15 cellular contexts compared by ENCODE assay signal in the genomic region with DNA sequence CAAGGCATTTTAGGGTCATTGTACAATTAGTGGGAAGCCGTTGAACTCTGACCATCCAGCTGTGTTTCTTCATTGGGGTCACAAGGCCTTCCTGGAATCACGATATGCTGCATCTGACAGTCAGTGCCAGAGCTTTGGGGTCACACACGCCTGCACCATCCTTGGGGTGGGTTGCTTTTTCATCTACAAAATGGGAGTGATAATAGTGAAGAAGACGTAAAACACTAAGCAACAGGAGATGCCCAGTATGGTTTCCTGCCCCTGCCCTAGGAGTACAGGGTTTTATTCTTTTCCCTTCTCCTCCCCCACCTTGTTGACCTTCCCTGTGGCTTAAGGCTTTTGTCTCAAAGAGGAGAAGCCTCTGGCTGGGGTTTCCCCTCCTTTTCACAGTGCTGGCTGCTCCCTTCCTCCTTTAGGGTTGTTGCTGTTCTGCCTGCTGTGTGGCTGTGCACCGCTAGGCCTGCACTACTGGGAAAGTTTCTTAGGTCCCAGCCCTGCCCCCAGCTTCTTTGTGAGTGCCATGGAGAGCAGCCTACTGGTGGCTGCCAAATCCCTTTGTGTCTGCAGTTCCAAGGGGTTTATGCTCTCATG.
DNase-seq lines count a peak whose midpoint lies in the region; ATAC-seq and TF ChIP-seq lines count a peak whose summit lies in the region.
"Had no signal": no experiment of that assay in that cellular context is flagged by ENCODE, and none has a peak within 500 bp of the region (broad histone marks: within the 10 kb centered on the region; RNA-seq: fewer than 3 reads in every experiment).

No MANE protein-coding gene starts in this region.

- 44 to 53% methylated on average over 3 to 5 of the region's 5 CpGs for WGBS in endodermal cell (ENCODE audit: insufficient coverage in 1 of 2, insufficient read length in 1 of 2), 2 experiments

- POLR2A ChIA-PET in MCF 10A (lab: Yijun Ruan, JAX): interaction anchor here (0.6 to 0.7 kb wide), 2 partner anchors 10 to 448 kb away, joined by 3 to 6 read pairs; no protein-coding TSS in a partner anchor

- H3K4me1 Mint-ChIP-seq in MCF 10A (ENCODE audit: insufficient read depth, unreplicated experiment) (peaks cover 20% of the 10 kb centered on the region), endodermal cell (peaks cover 25% of the 10 kb centered on the region)
- H3K4me1 Mint-ChIP-seq in activated naive CD4-positive, alpha-beta T cell treated with anti-CD3 and anti-CD28 coated beads, Interleukin-2, amount 10 ng/mL, durations not matched to agents 7 days and 5 days: no peaks in the 10 kb centered on the region

- H3K27ac Mint-ChIP-seq in MCF 10A (ENCODE audit: low read depth, unreplicated experiment) (no peak overlapping the region), endodermal cell (no peak overlapping the region)
- H3K27ac Mint-ChIP-seq in activated naive CD4-positive, alpha-beta T cell treated with anti-CD3 and anti-CD28 coated beads, Interleukin-2, amount 10 ng/mL, durations not matched to agents 7 days and 5 days: no peak overlapping the region
- H3K27ac Mint-ChIP-seq: stimulated activated effector memory CD8-positive, alpha-beta T cell treated with anti-CD3 and anti-CD28 coated beads, Interleukin-12 subunit alpha, Interleukin-12 subunit beta, amount 100 ng/mL, for 72 hours had no signal

- no peak overlapping the region for H3K9ac ChIP-seq in HUES6 (ENCODE audit: low read length)
- H3K9ac ChIP-seq in endodermal cell (ENCODE audit: extremely low read depth, low read length, poor library complexity, severe bottlenecking): no peak overlapping the region

- H3K4me3 Mint-ChIP-seq in MCF 10A (ENCODE audit: unreplicated experiment) (no peak overlapping the region), endodermal cell (no peak overlapping the region)
- no peak overlapping the region for H3K4me3 Mint-ChIP-seq in activated naive CD4-positive, alpha-beta T cell treated with anti-CD3 and anti-CD28 coated beads, Interleukin-2, amount 10 ng/mL, durations not matched to agents 7 days and 5 days
- H3K4me3 Mint-ChIP-seq: stimulated activated effector memory CD8-positive, alpha-beta T cell treated with anti-CD3 and anti-CD28 coated beads, Interleukin-12 subunit alpha, Interleukin-12 subunit beta, amount 100 ng/mL, for 72 hours had no signal

- no peak overlapping the region for H3K4me3 ChIP-seq in breast epithelium
- peak overlapping the region; percentile 24; the same call in 1 of the 2 replicates for H3K4me3 ChIP-seq in HUES6 (ENCODE audit: low read depth, low read length)
- H3K4me3 ChIP-seq in endodermal cell (ENCODE audit: low read length): no peak overlapping the region
- no peak overlapping the region for H3K4me3 ChIP-seq in left lung
- H3K4me3 ChIP-seq: lung, ovary, SJCRH30 had no signal

- H3K36me3 ChIP-seq in breast epithelium (no peaks in the 10 kb centered on the region), HUES6 (ENCODE audit: control insufficient read depth, insufficient read depth, low read length) (no peaks in the 10 kb centered on the region), endodermal cell (ENCODE audit: control insufficient read depth, insufficient read depth, low read length) (no peaks in the 10 kb centered on the region), left lung (no peaks in the 10 kb centered on the region)
- H3K36me3 ChIP-seq: ovary, SJCRH30 had no signal

- no peak for TF ChIP-seq CTCF in breast epithelium (IDR thresholded peaks at IDR 0.05)
- TF ChIP-seq CTCF in MCF 10A (IDR thresholded peaks at IDR 0.05; ENCODE audit: unreplicated experiment): no peak
- TF ChIP-seq CTCF in endodermal cell (conservative IDR thresholded peaks at IDR 0.05): peak; percentile 69
- no peak for TF ChIP-seq CTCF in left lung (IDR thresholded peaks at IDR 0.05)

- H3K27me3 Mint-ChIP-seq in MCF 10A (ENCODE audit: insufficient read depth, unreplicated experiment) (no peaks in the 10 kb centered on the region), endodermal cell (ENCODE audit: insufficient read depth) (no peaks in the 10 kb centered on the region)
- peaks cover 3% of the 10 kb centered on the region for H3K27me3 Mint-ChIP-seq in activated naive CD4-positive, alpha-beta T cell treated with anti-CD3 and anti-CD28 coated beads, Interleukin-2, amount 10 ng/mL, durations not matched to agents 7 days and 5 days

- TF ChIP-seq POLR2A in breast epithelium (IDR thresholded peaks at IDR 0.05): no peak

- intact Hi-C loops in breast epithelium (cut with DNase I; ENCODE audit: low total_unique reads): no loop called here
- intact Hi-C loops in MCF 10A (cut with micrococcal nuclease): no loop called here
- intact Hi-C loops in left lung (cut with DNase I): no loop called here

- CTCF ChIA-PET in MCF 10A (lab: Yijun Ruan, JAX): interaction anchor here (0.6 to 1.1 kb wide), 5 partner anchors 10 to 426 kb away, joined by 3 to 5 read pairs (median 4); no protein-coding TSS in a partner anchor
- CTCF ChIA-PET in activated naive CD4-positive, alpha-beta T cell treated with anti-CD3 and anti-CD28 coated beads, Interleukin-2, amount 10 ng/mL, durations not matched to agents 7 days and 5 days (lab: Charles Lee): no interaction called here

- H3K27ac ChIP-seq in breast epithelium: peak overlapping the region; percentile 46 to 48
- H3K27ac ChIP-seq in HUES6 (ENCODE audit: low read depth, low read length): no peak overlapping the region
- peak overlapping the region; percentile 55 for H3K27ac ChIP-seq in endodermal cell (ENCODE audit: low read depth, low read length)
- H3K27ac ChIP-seq in left lung: no peak overlapping the region
- H3K27ac ChIP-seq: ovary, SJCRH30 had no signal

- H3K9me3 ChIP-seq in breast epithelium: no peaks in the 10 kb centered on the region
- H3K9me3 ChIP-seq in HUES6 (ENCODE audit: control insufficient read depth, insufficient read depth, low read depth, low read length): peaks cover 2% of the 10 kb centered on the region; the same call in 1 of the 2 replicates
- no peaks in the 10 kb centered on the region for H3K9me3 ChIP-seq in endodermal cell (ENCODE audit: control insufficient read depth, low read length)
- no peaks in the 10 kb centered on the region for H3K9me3 ChIP-seq in left lung
- H3K9me3 ChIP-seq: ovary, SJCRH30 had no signal

- H3K9me3 Mint-ChIP-seq in MCF 10A (ENCODE audit: unreplicated experiment) (no peaks in the 10 kb centered on the region), endodermal cell (no peaks in the 10 kb centered on the region)
- no peaks in the 10 kb centered on the region for H3K9me3 Mint-ChIP-seq in activated naive CD4-positive, alpha-beta T cell treated with anti-CD3 and anti-CD28 coated beads, Interleukin-2, amount 10 ng/mL, durations not matched to agents 7 days and 5 days
- H3K9me3 Mint-ChIP-seq: stimulated activated effector memory CD8-positive, alpha-beta T cell treated with anti-CD3 and anti-CD28 coated beads, Interleukin-12 subunit alpha, Interleukin-12 subunit beta, amount 100 ng/mL, for 72 hours had no signal

- H3K27me3 ChIP-seq in breast epithelium (no peaks in the 10 kb centered on the region), HUES6 (ENCODE audit: control insufficient read depth, insufficient read depth, low read length) (no peaks in the 10 kb centered on the region), endodermal cell (ENCODE audit: control insufficient read depth, insufficient read depth, low read length, poor library complexity, severe bottlenecking) (no peaks in the 10 kb centered on the region), left lung (no peaks in the 10 kb centered on the region)
- H3K27me3 ChIP-seq: ovary, SJCRH30 had no signal

- DNase-seq in breast epithelium (ENCODE audit: low spot score in 2 of 2) (no peak), MCF 10A (ENCODE audit: unreplicated experiment) (no peak), endodermal cell (peak; percentile 89), left lung (no peak)
- DNase-seq in activated naive CD4-positive, alpha-beta T cell treated with anti-CD3 and anti-CD28 coated beads, Interleukin-2, amount 10 ng/mL, durations not matched to agents 7 days and 5 days: no peak
- DNase-seq: 8988T; activated CD4-positive, alpha-beta T cell treated with anti-CD3 and anti-CD28 coated beads for 1 hour; NCI-H510A treated with DMSO at 0.1 percent for 48 hours; ovary; SJCRH30 had no signal

- no TSS peak for BruUV-seq in MCF 10A (replicated peaks; lab: Mats Ljungman, UMichigan)

- H3K36me3 Mint-ChIP-seq in MCF 10A (ENCODE audit: insufficient read depth, unreplicated experiment): peaks cover 6% of the 10 kb centered on the region
- no peaks in the 10 kb centered on the region for H3K36me3 Mint-ChIP-seq in endodermal cell (ENCODE audit: low read depth)
- H3K36me3 Mint-ChIP-seq in activated naive CD4-positive, alpha-beta T cell treated with anti-CD3 and anti-CD28 coated beads, Interleukin-2, amount 10 ng/mL, durations not matched to agents 7 days and 5 days: no peaks in the 10 kb centered on the region
- H3K36me3 Mint-ChIP-seq: stimulated activated effector memory CD8-positive, alpha-beta T cell treated with anti-CD3 and anti-CD28 coated beads, Interleukin-12 subunit alpha, Interleukin-12 subunit beta, amount 100 ng/mL, for 72 hours had no signal

- ATAC-seq in GM18861 (IDR thresholded peaks at IDR 0.05; ENCODE audit: unreplicated experiment): no peak
- no peak for ATAC-seq in left lung
- ATAC-seq in GM21717 (IDR thresholded peaks at IDR 0.05; ENCODE audit: unreplicated experiment): no peak
- ATAC-seq: stimulated activated effector memory CD8-positive, alpha-beta T cell treated with anti-CD3 and anti-CD28 coated beads, Interleukin-12 subunit alpha, Interleukin-12 subunit beta, amount 100 ng/mL, for 72 hours had no signal

- H3K4me1 ChIP-seq in breast epithelium: peaks cover 0 to 5% of the 10 kb centered on the region in 2 donors
- peaks cover 21% of the 10 kb centered on the region for H3K4me1 ChIP-seq in HUES6 (ENCODE audit: control insufficient read depth, insufficient read depth, low read length)
- no peaks in the 10 kb centered on the region for H3K4me1 ChIP-seq in endodermal cell (ENCODE audit: control insufficient read depth, insufficient read depth, low read length)
- no peaks in the 10 kb centered on the region for H3K4me1 ChIP-seq in left lung
- H3K4me1 ChIP-seq: SJCRH30 had no signal

Comparison
In these comparisons a context has a peak if more than half of its experiments do, and no peak if none do; other contexts are left out.
1. H3K27ac ChIP-seq: peak in breast epithelium (2 of 2) and endodermal cell (single experiment); none in HUES6 (single experiment) and left lung (0 of 2).